8 cellular contexts compared by ENCODE assay signal in the genomic region with DNA sequence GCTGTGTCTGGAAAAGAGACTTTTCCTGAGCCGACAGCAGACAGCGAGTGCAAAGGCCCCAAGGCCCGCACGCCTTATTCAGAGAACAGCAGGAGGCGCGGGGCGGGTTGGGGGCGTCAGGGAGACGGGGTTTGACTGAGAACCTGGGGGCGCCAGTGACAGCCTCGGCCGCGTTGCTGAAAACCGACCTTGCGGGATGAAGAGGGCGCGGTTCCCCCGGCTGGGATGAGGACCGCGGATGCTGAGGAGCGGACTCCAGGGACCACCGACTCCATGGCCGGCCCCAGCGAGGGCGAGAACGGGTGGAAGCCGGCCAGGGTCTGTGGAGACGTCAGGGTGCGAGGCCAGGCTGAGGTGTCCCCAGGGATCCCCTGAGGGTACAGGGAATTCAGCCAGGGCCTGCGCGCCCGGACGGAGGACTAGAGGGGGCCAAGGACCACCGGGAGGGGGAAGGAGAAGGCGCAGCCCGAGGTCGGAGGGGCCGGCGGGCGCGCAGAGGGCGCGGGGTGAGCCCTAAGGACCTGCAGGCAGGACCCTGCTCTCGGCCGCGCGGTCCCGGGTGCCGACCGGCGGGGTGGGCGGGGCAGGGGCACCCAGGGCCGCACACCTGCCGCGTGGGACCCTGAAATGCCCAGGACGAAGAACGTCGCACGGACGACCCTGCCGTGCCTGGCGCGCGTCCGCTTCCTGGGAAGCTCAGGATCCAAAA. TPM values are rescaled to one million over a fixed set of nuclear protein-coding genes. Genes with fewer than 3 reads are reported as not detected.
DNase-seq lines count a peak whose midpoint lies in the region; TF ChIP-seq lines count a peak whose summit lies in the region.

No MANE protein-coding gene starts in this region.

- H3K4me3 ChIP-seq in GM08714 (ENCODE audit: low read length) (peak overlapping the region; percentile 85; the same call in 1 of the 2 replicates), HUES6 (ENCODE audit: low read depth, low read length) (peak overlapping the region; percentile 85), ectodermal cell (ENCODE audit: insufficient read depth, low read depth, low read length) (peak overlapping the region; percentile 54)

- no peak overlapping the region for H3K27ac Mint-ChIP-seq in progenitor cell of endocrine pancreas

- H3K27me3 ChIP-seq in HUES6 (ENCODE audit: control insufficient read depth, insufficient read depth, low read length) (peaks cover 65% of the 10 kb centered on the region), ectodermal cell (ENCODE audit: control insufficient read depth, insufficient read depth, low read length, poor library complexity, severe bottlenecking) (peaks cover 61% of the 10 kb centered on the region)

- 3% methylated on average over 65 of the region's 65 CpGs for WGBS in ectodermal cell, 2 experiments

- H3K9ac ChIP-seq in HUES6 (ENCODE audit: low read length), result no peak overlapping the region

- in situ Hi-C loops in ACHN (cut with HindIII; ENCODE audit: low pct_ligation_motif_present, low pct_unique_long_range_greater_than_20kb, low sequenced_read_pairs), result no loop called here

- H3K4me1 ChIP-seq in HUES6 (ENCODE audit: control insufficient read depth, insufficient read depth, low read length) (peaks cover 4% of the 10 kb centered on the region; the same call in 1 of the 2 replicates), ectodermal cell (ENCODE audit: control insufficient read depth, insufficient read depth, low read length) (peaks cover 6% of the 10 kb centered on the region)

- peaks cover 52% of the 10 kb centered on the region for H3K27me3 Mint-ChIP-seq in progenitor cell of endocrine pancreas

- no peaks in the 10 kb centered on the region for H3K9me3 ChIP-seq in HUES6 (ENCODE audit: control insufficient read depth, insufficient read depth, low read depth, low read length)
- no peaks in the 10 kb centered on the region for H3K9me3 ChIP-seq in ectodermal cell (ENCODE audit: control insufficient read depth, low read length)

- H3K4me1 Mint-ChIP-seq in progenitor cell of endocrine pancreas (ENCODE audit: low read depth), result no peaks in the 10 kb centered on the region

- peaks cover 5% of the 10 kb centered on the region; the same call in 1 of the 2 replicates for H3K36me3 ChIP-seq in HUES6 (ENCODE audit: control insufficient read depth, insufficient read depth, low read length)
- no peaks in the 10 kb centered on the region for H3K36me3 ChIP-seq in ectodermal cell (ENCODE audit: control insufficient read depth, insufficient read depth, low read length)

- H3K36me3 Mint-ChIP-seq in progenitor cell of endocrine pancreas (ENCODE audit: insufficient read depth), result no peaks in the 10 kb centered on the region

- H3K27ac ChIP-seq in HUES6 (ENCODE audit: low read depth, low read length) (no peak overlapping the region), ectodermal cell (ENCODE audit: insufficient read depth, low read depth, low read length, poor library complexity, severe bottlenecking) (no peak overlapping the region)

- H3K4me3 Mint-ChIP-seq in progenitor cell of endocrine pancreas (ENCODE audit: low read depth), result peak overlapping the region; percentile 55

- no peak for TF ChIP-seq CTCF in progenitor cell of endocrine pancreas (IDR thresholded peaks at IDR 0.05; ENCODE audit: unreplicated experiment)

- DNase-seq in progenitor cell of endocrine pancreas (ENCODE audit: low spot score, unreplicated experiment) (no peak), amygdala (lab: John Stamatoyannopoulos, UW) (no peak), ACHN (no peak), hypothalamus (lab: John Stamatoyannopoulos, UW) (no peak)
- no peak for DNase-seq in activated CD4-positive, CD25-positive, alpha-beta regulatory T cell treated with anti-CD3 and anti-CD28 coated beads, Interleukin-2, amount 50 U/mL, for 72 hours

- no peaks in the 10 kb centered on the region for H3K9me3 Mint-ChIP-seq in progenitor cell of endocrine pancreas (ENCODE audit: low read depth)

RNA-seq across cellular contexts. Expression of gene AHRR, which starts 0.8 kb away (rescaled TPM):
- polyA plus RNA-seq in ectodermal cell (2013, experiment 1 of 4), result 1.4 TPM
- polyA plus RNA-seq in ectodermal cell (2013, experiment 2 of 4), result 0.85 TPM
- 1.3 TPM for polyA plus RNA-seq in ectodermal cell (2013, experiment 3 of 4)
- polyA plus RNA-seq in ectodermal cell (2013, experiment 4 of 4), result 0.73 TPM
- 0.69 and 1.3 TPM in 2 replicates for total RNA-seq in progenitor cell of endocrine pancreas

RNA-seq across cellular contexts. Expression of gene PDCD6, which starts 49.2 kb away (rescaled TPM):
- polyA plus RNA-seq in ectodermal cell (2013, experiment 1 of 4), result 73.9 TPM
- polyA plus RNA-seq in ectodermal cell (2013, experiment 2 of 4), result 78.5 TPM
- polyA plus RNA-seq in ectodermal cell (2013, experiment 3 of 4), result 74.2 TPM
- 78.9 TPM for polyA plus RNA-seq in ectodermal cell (2013, experiment 4 of 4)
- total RNA-seq in progenitor cell of endocrine pancreas, result 79.2 and 87.2 TPM in 2 replicates
